In the genomic region with DNA sequence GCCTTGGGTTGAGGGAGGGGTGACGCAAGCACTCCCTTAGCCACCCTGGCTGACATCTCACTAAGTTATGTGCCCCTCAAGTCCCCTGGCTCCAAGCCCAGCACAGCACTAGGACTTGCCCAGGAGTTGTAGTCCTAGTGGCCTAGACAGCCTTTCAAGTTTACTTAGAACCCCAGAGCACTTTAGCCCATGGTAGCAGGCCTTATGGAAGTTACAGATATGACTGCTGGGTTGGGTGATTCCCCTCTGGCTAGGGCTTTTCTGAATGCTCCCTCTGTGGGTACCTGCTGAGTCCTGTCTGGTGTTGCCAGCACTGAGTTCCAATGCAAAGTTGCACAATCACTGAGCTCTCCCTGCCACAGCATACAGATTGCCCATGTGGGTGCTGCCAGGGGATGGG, we compare ENCODE assay signal across 12 cellular contexts.
A peak's percentile ranks its signal among the peaks of the same experiment; 100 is the strongest.
DNase-seq lines count a peak whose midpoint lies in the region; ATAC-seq and TF ChIP-seq lines count a peak whose summit lies in the region.
"Had no signal": no experiment of that assay in that cellular context is flagged by ENCODE, and none has a peak within 500 bp of the region (broad histone marks: within the 10 kb centered on the region; RNA-seq: fewer than 3 reads in every experiment).

No MANE protein-coding gene starts in this region.

- H3K27ac ChIP-seq in body of pancreas: no peak overlapping the region
- H3K27ac ChIP-seq: SK-N-MC had no signal

- TF ChIP-seq POLR2A in body of pancreas (IDR thresholded peaks at IDR 0.05): no peak

- DNase-seq in MG63 (peak; percentile 32), body of pancreas (peak in 2 of 4 donors; percentile 9 to 26), foreskin fibroblast (peak; percentile 11 to 38), renal cortical epithelial cell (ENCODE audit: low read depth) (peak; percentile 78), NCI-H1694 (lab: John Stamatoyannopoulos, UW) (no peak), A172 (ENCODE audit: low spot score) (no peak)
- no peak for DNase-seq in stimulated activated CD4-positive, alpha-beta T cell treated with anti-CD3 and anti-CD28 coated beads, Interleukin-2, amount 100 ng/mL, for 24 hours
- DNase-seq: activated B cell treated with CpG ODN at 0.5 μM for 24 hours; activated T-cell treated with anti-CD3 and anti-CD28 coated beads, Interleukin-2, amount 50 U/mL, for 24 hours; NCI-H2029 had no signal

- no peaks in the 10 kb centered on the region for H3K4me1 ChIP-seq in body of pancreas

- peak; percentile 64 for ATAC-seq in body of pancreas
- no peak for ATAC-seq in GM18502 (IDR thresholded peaks at IDR 0.05; ENCODE audit: poor library complexity, unreplicated experiment)

- H3K27me3 ChIP-seq in MG63 (no peaks in the 10 kb centered on the region), body of pancreas (no peaks in the 10 kb centered on the region)

- no peak for TF ChIP-seq CTCF in body of pancreas (IDR thresholded peaks at IDR 0.05)
- no peak for TF ChIP-seq CTCF in foreskin fibroblast (IDR thresholded peaks at IDR 0.05; ENCODE audit: low read depth, low read length)

- 75 to 100% methylated on average over 1 of the region's 1 CpG for WGBS in body of pancreas, 2 donors

- H3K9me3 ChIP-seq in MG63 (peaks cover 2% of the 10 kb centered on the region; the same call in 1 of the 2 replicates), body of pancreas (no peaks in the 10 kb centered on the region)

- H3K36me3 ChIP-seq in MG63 (no peaks in the 10 kb centered on the region), body of pancreas (replicated peaks in 1 of 2; ENCODE audit: insufficient read depth in 1 of 2, low read depth in 2 of 2) (no peaks in the 10 kb centered on the region)

- intact Hi-C loops in body of pancreas (cut with DNase I): no loop called here

- H3K4me3 ChIP-seq in MG63 (no peak overlapping the region), body of pancreas (no peak overlapping the region), foreskin fibroblast (ENCODE audit: low read depth in 1 of 2, low read length in 2 of 2) (no peak overlapping the region)
- H3K4me3 ChIP-seq: SK-N-MC had no signal

Comparison
In these comparisons a context has a peak if more than half of its experiments do, and no peak if none do; other contexts are left out.
1. DNase-seq: peak in MG63 (single experiment), foreskin fibroblast (2 of 2) and renal cortical epithelial cell (single experiment); none in NCI-H1694 (single experiment), stimulated activated CD4-positive, alpha-beta T cell treated with anti-CD3 and anti-CD28 coated beads, Interleukin-2, amount 100 ng/mL, for 24 hours (0 of 2) and A172 (single experiment).